Comparison of ENCODE assay signal across 1 cellular context in genomic region chr2:54568876-54569298, GRCh38.
TF ChIP-seq lines count a peak whose summit lies in the region.

No MANE protein-coding gene starts in this region.

TF ChIP-seq in GM23338, 12 proteins besides CTCF, POLR2A, EP300 and RAD21 (continued from another document):
- no peak for TF ChIP-seq REST (IDR thresholded peaks at IDR 0.05; ENCODE audit: unreplicated experiment)
- TF ChIP-seq JUNB (IDR thresholded peaks at IDR 0.05; ENCODE audit: unreplicated experiment) = no peak
